ENCODE assay signal across 8 cellular contexts in the genomic region with DNA sequence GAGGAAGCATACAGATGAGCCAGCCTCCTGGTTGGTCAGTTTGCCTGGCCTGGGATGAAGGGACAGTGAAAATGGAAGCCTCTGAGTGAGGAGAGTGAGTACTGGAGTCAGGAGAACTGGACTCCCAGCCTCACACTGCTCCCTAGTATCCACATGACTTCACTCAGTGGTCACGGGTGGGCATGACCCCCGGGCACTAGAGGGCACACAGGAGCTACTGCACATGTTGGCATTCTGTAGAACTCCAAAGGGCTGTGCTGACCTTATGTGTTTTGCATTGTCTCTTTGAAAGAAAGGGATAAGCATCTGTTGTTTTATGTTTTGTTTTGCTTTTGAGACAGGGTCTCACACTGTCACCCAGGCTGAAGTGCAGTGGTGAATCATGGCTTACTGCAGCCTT.
A peak's percentile ranks its signal among the peaks of the same experiment; 100 is the strongest.
DNase-seq lines count a peak whose midpoint lies in the region; ATAC-seq and TF ChIP-seq lines count a peak whose summit lies in the region.

No MANE protein-coding gene starts in this region.

- peak; percentile 34 for DNase-seq in activated CD4-positive, alpha-beta T cell treated with anti-CD3 and anti-CD28 coated beads for 1 hour
- no peak for DNase-seq in activated CD4-positive, alpha-beta T cell treated with anti-CD3 and anti-CD28 coated beads, Interleukin-2, amount 50 U/mL, for 48 hours
- DNase-seq in UCSD-AML1 (lab: John Stamatoyannopoulos, UW; ENCODE audit: unreplicated experiment) (peak; percentile 49), epithelial cell of esophagus (ENCODE audit: low read depth) (no peak), ecto neural progenitor cell (ENCODE audit: low spot score) (no peak)
- DNase-seq in stimulated activated CD8-positive, alpha-beta memory T cell treated with anti-CD3 and anti-CD28 coated beads, Interleukin-7, amount 100 ng/mL, for 4 hours (ENCODE audit: low read depth in 2 of 2): peak; percentile 16 to 28

- peak; percentile 24 for TF ChIP-seq CTCF in epithelial cell of esophagus (IDR thresholded peaks at IDR 0.05; ENCODE audit: insufficient read depth, low read depth, low read length, missing control alignments)

- ATAC-seq in HG03520 (IDR thresholded peaks at IDR 0.05; ENCODE audit: unreplicated experiment): no peak
- no peak for ATAC-seq in HG02798 (IDR thresholded peaks at IDR 0.05; ENCODE audit: poor library complexity, unreplicated experiment)

- H3K4me3 ChIP-seq in epithelial cell of esophagus (ENCODE audit: low read length): no peak overlapping the region

Comparison
In these comparisons a context has a peak if more than half of its experiments do, and no peak if none do; other contexts are left out.
1. DNase-seq: peak in activated CD4-positive, alpha-beta T cell treated with anti-CD3 and anti-CD28 coated beads for 1 hour (single experiment), UCSD-AML1 (single experiment) and stimulated activated CD8-positive, alpha-beta memory T cell treated with anti-CD3 and anti-CD28 coated beads, Interleukin-7, amount 100 ng/mL, for 4 hours (2 of 2); none in activated CD4-positive, alpha-beta T cell treated with anti-CD3 and anti-CD28 coated beads, Interleukin-2, amount 50 U/mL, for 48 hours (0 of 2), epithelial cell of esophagus (single experiment) and ecto neural progenitor cell (single experiment).